ENCODE assay signal across 1 cellular context in the genomic region with DNA sequence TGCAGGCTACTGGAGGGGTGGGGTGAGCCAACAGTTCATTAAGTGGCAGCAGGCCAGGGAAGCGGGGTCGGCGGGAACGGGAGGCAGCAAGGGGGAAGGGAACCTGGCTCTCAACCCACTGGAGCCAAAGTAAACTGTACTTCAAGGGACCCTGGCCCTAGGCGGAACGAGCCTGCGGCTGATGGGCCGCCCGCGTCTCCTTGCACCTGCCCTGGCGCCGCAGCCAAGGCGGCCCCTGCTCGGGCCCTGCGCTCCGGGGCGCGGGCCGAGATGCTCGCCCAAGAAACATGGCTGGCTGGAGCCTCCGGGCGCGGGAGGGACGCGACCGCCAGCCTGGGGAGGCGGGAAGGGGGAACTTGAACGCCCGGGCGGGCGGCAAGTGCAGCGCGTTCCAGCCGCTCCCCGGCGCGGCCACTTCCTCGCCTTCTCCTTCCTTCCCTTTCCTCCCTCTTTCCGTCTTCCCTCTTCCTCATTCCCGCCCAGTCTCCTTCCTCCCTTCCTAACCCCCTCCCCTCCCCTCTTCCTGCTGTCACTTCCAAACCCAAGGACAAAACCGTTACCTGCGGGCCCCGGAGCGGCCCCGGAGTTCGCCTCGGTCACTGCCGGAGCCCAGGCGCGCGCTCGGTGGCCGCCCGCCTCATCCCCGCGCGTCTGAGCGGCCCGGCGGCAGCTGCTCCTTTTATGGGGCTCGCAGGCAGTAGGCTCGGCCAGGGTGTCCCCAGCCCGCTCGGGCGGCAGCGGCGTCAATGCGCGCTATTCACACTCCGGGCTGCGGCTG.
TF ChIP-seq lines count a peak whose summit lies in the region.

No MANE protein-coding gene starts in this region.

TF ChIP-seq in WTC11, 78 proteins besides CTCF, POLR2A, EP300 and RAD21 (continued from another document):
- TF ChIP-seq ZNF416 (CRISPR knock-in tag; IDR thresholded peaks at IDR 0.05) (no peak), MYBL2 (CRISPR knock-in tag; IDR thresholded peaks at IDR 0.05) (peak; percentile 70; the same call in 1 of the 2 replicates), ATF1 (CRISPR knock-in tag; IDR thresholded peaks at IDR 0.05) (no peak), OVOL2 (CRISPR knock-in tag; IDR thresholded peaks at IDR 0.05; ENCODE audit: borderline replicate concordance) (no peak), TEAD1 (CRISPR knock-in tag; IDR thresholded peaks at IDR 0.05) (no peak), GABPB1 (CRISPR knock-in tag; IDR thresholded peaks at IDR 0.05) (no peak), CREM (CRISPR knock-in tag; IDR thresholded peaks at IDR 0.05) (0 out of 2 replicates have a peak, but pooled peaks have one; percentile 29), IRF2 (CRISPR knock-in tag; IDR thresholded peaks at IDR 0.05; ENCODE audit: borderline replicate concordance, low read depth) (no peak), NFYB (CRISPR knock-in tag; conservative IDR thresholded peaks at IDR 0.05; ENCODE audit: low read depth) (no peak), TCF7 (CRISPR knock-in tag; IDR thresholded peaks at IDR 0.05; ENCODE audit: low read depth) (no peak), FOXK1 (CRISPR knock-in tag; IDR thresholded peaks at IDR 0.05) (0 out of 2 replicates have a peak, but pooled peaks have one; percentile 16), ELF4 (CRISPR knock-in tag; IDR thresholded peaks at IDR 0.05; ENCODE audit: low read depth) (no peak)
- TF ChIP-seq, protein P1, sequence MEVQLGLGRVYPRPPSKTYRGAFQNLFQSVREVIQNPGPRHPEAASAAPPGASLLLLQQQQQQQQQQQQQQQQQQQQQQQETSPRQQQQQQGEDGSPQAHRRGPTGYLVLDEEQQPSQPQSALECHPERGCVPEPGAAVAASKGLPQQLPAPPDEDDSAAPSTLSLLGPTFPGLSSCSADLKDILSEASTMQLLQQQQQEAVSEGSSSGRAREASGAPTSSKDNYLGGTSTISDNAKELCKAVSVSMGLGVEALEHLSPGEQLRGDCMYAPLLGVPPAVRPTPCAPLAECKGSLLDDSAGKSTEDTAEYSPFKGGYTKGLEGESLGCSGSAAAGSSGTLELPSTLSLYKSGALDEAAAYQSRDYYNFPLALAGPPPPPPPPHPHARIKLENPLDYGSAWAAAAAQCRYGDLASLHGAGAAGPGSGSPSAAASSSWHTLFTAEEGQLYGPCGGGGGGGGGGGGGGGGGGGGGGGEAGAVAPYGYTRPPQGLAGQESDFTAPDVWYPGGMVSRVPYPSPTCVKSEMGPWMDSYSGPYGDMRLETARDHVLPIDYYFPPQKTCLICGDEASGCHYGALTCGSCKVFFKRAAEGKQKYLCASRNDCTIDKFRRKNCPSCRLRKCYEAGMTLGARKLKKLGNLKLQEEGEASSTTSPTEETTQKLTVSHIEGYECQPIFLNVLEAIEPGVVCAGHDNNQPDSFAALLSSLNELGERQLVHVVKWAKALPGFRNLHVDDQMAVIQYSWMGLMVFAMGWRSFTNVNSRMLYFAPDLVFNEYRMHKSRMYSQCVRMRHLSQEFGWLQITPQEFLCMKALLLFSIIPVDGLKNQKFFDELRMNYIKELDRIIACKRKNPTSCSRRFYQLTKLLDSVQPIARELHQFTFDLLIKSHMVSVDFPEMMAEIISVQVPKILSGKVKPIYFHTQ (CRISPR knock-in tag; IDR thresholded peaks at IDR 0.05) = no peak
- TF ChIP-seq, protein P2, sequence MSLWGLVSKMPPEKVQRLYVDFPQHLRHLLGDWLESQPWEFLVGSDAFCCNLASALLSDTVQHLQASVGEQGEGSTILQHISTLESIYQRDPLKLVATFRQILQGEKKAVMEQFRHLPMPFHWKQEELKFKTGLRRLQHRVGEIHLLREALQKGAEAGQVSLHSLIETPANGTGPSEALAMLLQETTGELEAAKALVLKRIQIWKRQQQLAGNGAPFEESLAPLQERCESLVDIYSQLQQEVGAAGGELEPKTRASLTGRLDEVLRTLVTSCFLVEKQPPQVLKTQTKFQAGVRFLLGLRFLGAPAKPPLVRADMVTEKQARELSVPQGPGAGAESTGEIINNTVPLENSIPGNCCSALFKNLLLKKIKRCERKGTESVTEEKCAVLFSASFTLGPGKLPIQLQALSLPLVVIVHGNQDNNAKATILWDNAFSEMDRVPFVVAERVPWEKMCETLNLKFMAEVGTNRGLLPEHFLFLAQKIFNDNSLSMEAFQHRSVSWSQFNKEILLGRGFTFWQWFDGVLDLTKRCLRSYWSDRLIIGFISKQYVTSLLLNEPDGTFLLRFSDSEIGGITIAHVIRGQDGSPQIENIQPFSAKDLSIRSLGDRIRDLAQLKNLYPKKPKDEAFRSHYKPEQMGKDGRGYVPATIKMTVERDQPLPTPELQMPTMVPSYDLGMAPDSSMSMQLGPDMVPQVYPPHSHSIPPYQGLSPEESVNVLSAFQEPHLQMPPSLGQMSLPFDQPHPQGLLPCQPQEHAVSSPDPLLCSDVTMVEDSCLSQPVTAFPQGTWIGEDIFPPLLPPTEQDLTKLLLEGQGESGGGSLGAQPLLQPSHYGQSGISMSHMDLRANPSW (CRISPR knock-in tag; conservative IDR thresholded peaks at IDR 0.05; ENCODE audit: low read depth) = no peak
- TF ChIP-seq, protein P3, sequence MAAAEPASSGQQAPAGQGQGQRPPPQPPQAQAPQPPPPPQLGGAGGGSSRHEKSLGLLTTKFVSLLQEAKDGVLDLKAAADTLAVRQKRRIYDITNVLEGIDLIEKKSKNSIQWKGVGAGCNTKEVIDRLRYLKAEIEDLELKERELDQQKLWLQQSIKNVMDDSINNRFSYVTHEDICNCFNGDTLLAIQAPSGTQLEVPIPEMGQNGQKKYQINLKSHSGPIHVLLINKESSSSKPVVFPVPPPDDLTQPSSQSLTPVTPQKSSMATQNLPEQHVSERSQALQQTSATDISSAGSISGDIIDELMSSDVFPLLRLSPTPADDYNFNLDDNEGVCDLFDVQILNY (CRISPR knock-in tag; IDR thresholded peaks at IDR 0.05) = peak; percentile 36; the same call in 1 of the 2 replicates
- TF ChIP-seq, protein P4, sequence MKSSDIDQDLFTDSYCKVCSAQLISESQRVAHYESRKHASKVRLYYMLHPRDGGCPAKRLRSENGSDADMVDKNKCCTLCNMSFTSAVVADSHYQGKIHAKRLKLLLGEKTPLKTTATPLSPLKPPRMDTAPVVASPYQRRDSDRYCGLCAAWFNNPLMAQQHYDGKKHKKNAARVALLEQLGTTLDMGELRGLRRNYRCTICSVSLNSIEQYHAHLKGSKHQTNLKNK (CRISPR knock-in tag; IDR thresholded peaks at IDR 0.05) = no peak
- TF ChIP-seq, protein P5, sequence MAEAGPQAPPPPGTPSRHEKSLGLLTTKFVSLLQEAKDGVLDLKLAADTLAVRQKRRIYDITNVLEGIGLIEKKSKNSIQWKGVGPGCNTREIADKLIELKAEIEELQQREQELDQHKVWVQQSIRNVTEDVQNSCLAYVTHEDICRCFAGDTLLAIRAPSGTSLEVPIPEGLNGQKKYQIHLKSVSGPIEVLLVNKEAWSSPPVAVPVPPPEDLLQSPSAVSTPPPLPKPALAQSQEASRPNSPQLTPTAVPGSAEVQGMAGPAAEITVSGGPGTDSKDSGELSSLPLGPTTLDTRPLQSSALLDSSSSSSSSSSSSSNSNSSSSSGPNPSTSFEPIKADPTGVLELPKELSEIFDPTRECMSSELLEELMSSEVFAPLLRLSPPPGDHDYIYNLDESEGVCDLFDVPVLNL (CRISPR knock-in tag; IDR thresholded peaks at IDR 0.05; ENCODE audit: borderline replicate concordance, low read depth) = no peak
- TF ChIP-seq, protein P6, sequence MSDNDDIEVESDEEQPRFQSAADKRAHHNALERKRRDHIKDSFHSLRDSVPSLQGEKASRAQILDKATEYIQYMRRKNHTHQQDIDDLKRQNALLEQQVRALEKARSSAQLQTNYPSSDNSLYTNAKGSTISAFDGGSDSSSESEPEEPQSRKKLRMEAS (CRISPR knock-in tag; IDR thresholded peaks at IDR 0.05) = no peak
